In the genomic region with DNA sequence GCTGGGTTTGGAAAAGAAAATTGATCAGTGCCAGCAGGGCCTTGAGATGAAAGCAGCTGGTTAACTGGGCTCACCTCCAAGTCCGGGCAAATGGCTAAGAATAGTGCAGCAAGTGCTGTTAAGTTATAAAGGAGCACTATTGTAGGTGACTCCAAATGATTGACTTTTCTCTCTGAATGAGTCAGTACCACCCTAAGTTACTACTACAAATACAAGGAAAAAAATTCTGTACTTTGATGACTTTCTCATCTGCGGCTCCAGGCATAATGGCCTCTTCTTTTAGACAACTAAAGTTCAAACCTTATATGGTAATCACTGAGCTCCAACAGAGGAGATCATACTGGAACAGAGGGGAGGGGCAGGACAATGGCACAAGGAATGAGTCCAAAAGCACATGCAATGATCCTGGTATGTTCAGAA, we compare ENCODE assay signal across 10 cellular contexts.
DNase-seq lines count a peak whose midpoint lies in the region; ATAC-seq and TF ChIP-seq lines count a peak whose summit lies in the region.
"Had no signal": no experiment of that assay in that cellular context is flagged by ENCODE, and none has a peak within 500 bp of the region (broad histone marks: within the 10 kb centered on the region; RNA-seq: fewer than 3 reads in every experiment).

No MANE protein-coding gene starts in this region.

- TF ChIP-seq CTCF in fibroblast of pulmonary artery (IDR thresholded peaks at IDR 0.05; ENCODE audit: low read length, missing control alignments) (no peak), GM10266 (IDR thresholded peaks at IDR 0.05; ENCODE audit: control insufficient read depth, insufficient read depth, low read depth, missing control alignments) (no peak)

- ATAC-seq in HG03439 (IDR thresholded peaks at IDR 0.05; ENCODE audit: unreplicated experiment) = no peak

- H3K4me3 ChIP-seq in fibroblast of pulmonary artery (replicated peaks; ENCODE audit: low read depth, low read length) = no peak overlapping the region

- DNase-seq in DMS 273 treated with DMSO at 0.1 percent for 48 hours (lab: John Stamatoyannopoulos, UW) = peak; percentile 36
- peak; percentile 90 for DNase-seq in RPMI7951 (ENCODE audit: low read depth)
- peak; percentile 80 for DNase-seq in fibroblast of pulmonary artery (ENCODE audit: low read depth)
- peak; percentile 37 for DNase-seq in pons (ENCODE audit: low spot score)
- DNase-seq in GM10266 (ENCODE audit: extremely low spot score) = no peak
- DNase-seq in activated effector memory CD4-positive, alpha-beta T cell treated with anti-CD3 and anti-CD28 coated beads, Interleukin-2, amount 50 U/mL, for 16 hours = no peak
- no peak for DNase-seq in DMS153 treated with DMSO at 0.1 percent for 48 hours (lab: John Stamatoyannopoulos, UW; ENCODE audit: unreplicated experiment)
- DNase-seq: activated effector memory CD4-positive, alpha-beta T cell treated with Interleukin-2 at 50 U/mL for 16 hours; endodermal cell had no signal

Comparison
In these comparisons a context has a peak if more than half of its experiments do, and no peak if none do; other contexts are left out.
1. DNase-seq: peak in DMS 273 treated with DMSO at 0.1 percent for 48 hours (single experiment), RPMI7951 (single experiment), fibroblast of pulmonary artery (single experiment) and pons (single experiment); none in GM10266 (single experiment), activated effector memory CD4-positive, alpha-beta T cell treated with anti-CD3 and anti-CD28 coated beads, Interleukin-2, amount 50 U/mL, for 16 hours (single experiment) and DMS153 treated with DMSO at 0.1 percent for 48 hours (single experiment).